Comparison of ENCODE assay signal across 8 cellular contexts in genomic region chr15:80152896-80153876, GRCh38. TPM values are rescaled to one million over a fixed set of nuclear protein-coding genes. Genes with fewer than 3 reads are reported as not detected.
A peak's percentile ranks its signal among the peaks of the same experiment; 100 is the strongest.
DNase-seq lines count a peak whose midpoint lies in the region; TF ChIP-seq lines count a peak whose summit lies in the region.

Gene FAH, plus strand, starts transcription at chr15:80152999. Its CDS starts 56 bp downstream, at chr15:80153055.

- H3K4me1 Mint-ChIP-seq in activated CD4-positive, alpha-beta memory T cell treated with anti-CD3 and anti-CD28 coated beads, Interleukin-2, amount 10 ng/mL, durations not matched to agents 7 days and 5 days = peaks cover 33% of the 10 kb centered on the region

- peaks cover 7% of the 10 kb centered on the region for H3K27me3 Mint-ChIP-seq in activated CD4-positive, alpha-beta memory T cell treated with anti-CD3 and anti-CD28 coated beads, Interleukin-2, amount 10 ng/mL, durations not matched to agents 7 days and 5 days

- peak within 1 kb of the TSS; percentile 93 for H3K27ac Mint-ChIP-seq in activated CD4-positive, alpha-beta memory T cell treated with anti-CD3 and anti-CD28 coated beads, Interleukin-2, amount 10 ng/mL, durations not matched to agents 7 days and 5 days

- peak within 1 kb of the TSS; percentile 33 for H3K27ac ChIP-seq in epithelial cell of prostate

- TF ChIP-seq CTCF in NB4 (IDR thresholded peaks at IDR 0.05; ENCODE audit: low read depth, low read length) (no peak), subcutaneous adipose tissue (IDR thresholded peaks at IDR 0.05; ENCODE audit: low read depth) (no peak)

- peak within 1 kb of the TSS; percentile 82 for H3K4me3 ChIP-seq in NB4 (ENCODE audit: low read depth, low read length)

- H3K36me3 Mint-ChIP-seq in activated CD4-positive, alpha-beta memory T cell treated with anti-CD3 and anti-CD28 coated beads, Interleukin-2, amount 10 ng/mL, durations not matched to agents 7 days and 5 days (ENCODE audit: low read depth) = peaks cover 8% of the 10 kb centered on the region

- peak within 1 kb of the TSS; percentile 82 for H3K4me3 Mint-ChIP-seq in activated CD4-positive, alpha-beta memory T cell treated with anti-CD3 and anti-CD28 coated beads, Interleukin-2, amount 10 ng/mL, durations not matched to agents 7 days and 5 days

- CTCF ChIA-PET in HEK293T (lab: Yijun Ruan, JAX) = no interaction called here
- CTCF ChIA-PET in activated CD4-positive, alpha-beta memory T cell treated with anti-CD3 and anti-CD28 coated beads, Interleukin-2, amount 10 ng/mL, durations not matched to agents 7 days and 5 days (lab: Charles Lee) = interaction anchor here (0.9 to 1.0 kb wide), 2 partner anchors 9 to 92 kb away, joined by 3 to 4 read pairs; no protein-coding TSS in a partner anchor

- POLR2A ChIA-PET in HEK293T (lab: Yijun Ruan, JAX) = interaction anchor here (1.0 to 1.7 kb wide), 2 partner anchors 16 to 92 kb away, joined by 3 to 4 read pairs; no protein-coding TSS in a partner anchor
- POLR2A ChIA-PET in activated CD4-positive, alpha-beta memory T cell treated with anti-CD3 and anti-CD28 coated beads, Interleukin-2, amount 10 ng/mL, durations not matched to agents 7 days and 5 days (lab: Charles Lee) = interaction anchor here (0.5 to 4.0 kb wide), 8 partner anchors 7 to 282 kb away, joined by 3 to 23 read pairs (median 4); partner anchors contain the start of gene ZFAND6

- H3K9me3 Mint-ChIP-seq in activated CD4-positive, alpha-beta memory T cell treated with anti-CD3 and anti-CD28 coated beads, Interleukin-2, amount 10 ng/mL, durations not matched to agents 7 days and 5 days = no peaks in the 10 kb centered on the region

- TF ChIP-seq POLR2A in NB4 (IDR thresholded peaks at IDR 0.05; ENCODE audit: extremely low read depth, insufficient read length) = no peak

- DNase-seq in NCI-H1092 treated with DMSO at 0.1 percent for 48 hours (lab: John Stamatoyannopoulos, UW) (peak; percentile 27), NCI-H1092 (lab: John Stamatoyannopoulos, UW) (no peak), HEK293T (ENCODE audit: extremely low spot score) (peak; percentile 39), NB4 (ENCODE audit: low read depth) (peak; percentile 72), epithelial cell of prostate (ENCODE audit: low read depth, low spot score) (no peak), mucosa of gallbladder (ENCODE audit: low spot score) (no peak)
- DNase-seq in activated CD4-positive, alpha-beta memory T cell treated with anti-CD3 and anti-CD28 coated beads, Interleukin-2, amount 10 ng/mL, durations not matched to agents 7 days and 5 days = peak; percentile 64

TF ChIP-seq in HEK293T, 16 proteins besides CTCF, POLR2A, EP300 and RAD21:
- TF ChIP-seq FOXK2 (IDR thresholded peaks at IDR 0.05) = no peak
- peak; percentile 79; the same call in 1 of the 2 replicates for TF ChIP-seq TARDBP (IDR thresholded peaks at IDR 0.05)
- no peak for TF ChIP-seq FOXM1 (IDR thresholded peaks at IDR 0.05; ENCODE audit: borderline replicate concordance)
- TF ChIP-seq ARNT (IDR thresholded peaks at IDR 0.05) = no peak
- TF ChIP-seq SP1 (IDR thresholded peaks at IDR 0.05) = no peak
- peak; percentile 68 for TF ChIP-seq L3MBTL2 (conservative IDR thresholded peaks at IDR 0.05)

RNA-seq across cellular contexts. Expression of gene FAH, which starts in this region (rescaled TPM):
- 10 to 100 TPM; 42.5 to 43.6 TPM for total RNA-seq in activated CD4-positive, alpha-beta memory T cell treated with anti-CD3 and anti-CD28 coated beads, Interleukin-2, amount 10 ng/mL, durations not matched to agents 7 days and 5 days
- total RNA-seq in mucosa of gallbladder (35.6 TPM), subcutaneous adipose tissue (100 to 1,000 TPM in 3 of 4 donors, 10 to 100 TPM in 1; 87.6 to 196 (median 109) TPM)

Comparison
In these comparisons a context has a peak if more than half of its experiments do, and no peak if none do; other contexts are left out.
1. DNase-seq: peak in NCI-H1092 treated with DMSO at 0.1 percent for 48 hours (single experiment), HEK293T (single experiment), NB4 (single experiment) and activated CD4-positive, alpha-beta memory T cell treated with anti-CD3 and anti-CD28 coated beads, Interleukin-2, amount 10 ng/mL, durations not matched to agents 7 days and 5 days (single experiment); none in NCI-H1092 (single experiment), epithelial cell of prostate (single experiment) and mucosa of gallbladder (single experiment).